Comparison of ENCODE assay signal across 18 cellular contexts in genomic region chr1:99705385-99705784, GRCh38. TPM values are rescaled to one million over a fixed set of nuclear protein-coding genes. Genes with fewer than 3 reads are reported as not detected.
DNase-seq lines count a peak whose midpoint lies in the region; TF ChIP-seq lines count a peak whose summit lies in the region.
"Had no signal": no experiment of that assay in that cellular context is flagged by ENCODE, and none has a peak within 500 bp of the region (broad histone marks: within the 10 kb centered on the region; RNA-seq: fewer than 3 reads in every experiment).

No MANE protein-coding gene starts in this region.

- TF ChIP-seq EP300 in SK-N-SH (IDR thresholded peaks at IDR 0.05; ENCODE audit: borderline replicate concordance in 1 of 2, low read depth in 1 of 2, low read length in 1 of 2), result no peak

- H3K4me3 ChIP-seq in SK-N-SH (ENCODE audit: low read depth in 2 of 2, low read length in 1 of 2) (no peak overlapping the region), fibroblast of the aortic adventitia (ENCODE audit: low read depth, low read length) (no peak overlapping the region)
- H3K4me3 ChIP-seq: SJCRH30 had no signal

- no peaks in the 10 kb centered on the region for H3K79me2 ChIP-seq in SK-N-SH (ENCODE audit: insufficient read depth)

- no peak for TF ChIP-seq CTCF in SK-N-SH (IDR thresholded peaks at IDR 0.05)
- TF ChIP-seq CTCF in fibroblast of the aortic adventitia (IDR thresholded peaks at IDR 0.05; ENCODE audit: insufficient read depth, low read length), result no peak

- H3K27ac ChIP-seq in SK-N-SH (ENCODE audit: low read depth in 2 of 2, low read length in 1 of 2), result peak overlapping the region in 1 of 2 experiments; percentile 12; a peak in 1 of 4 replicates
- H3K27ac ChIP-seq: 22Rv1, RWPE1, SJCRH30 had no signal

- no peaks in the 10 kb centered on the region for H3K27me3 ChIP-seq in SK-N-SH (ENCODE audit: insufficient read depth)
- H3K27me3 ChIP-seq: SJCRH30 had no signal

- POLR2A ChIA-PET in SK-N-SH (lab: Yijun Ruan, JAX), result no interaction called here

- H3K9ac ChIP-seq in SK-N-SH, result no peak overlapping the region

- H3K9me3 ChIP-seq in SK-N-SH, result no peaks in the 10 kb centered on the region

- DNase-seq in DMS 273 (lab: John Stamatoyannopoulos, UW; ENCODE audit: unreplicated experiment) (peak; percentile 53), DMS 273 treated with DMSO at 0.1 percent for 48 hours (lab: John Stamatoyannopoulos, UW) (no peak), COLO829 (ENCODE audit: low spot score) (peak; percentile 19), SK-N-SH (no peak), fibroblast of the aortic adventitia (ENCODE audit: low read depth) (peak; percentile 18), NCI-H2107 treated with DMSO at 0.1 percent for 48 hours (lab: John Stamatoyannopoulos, UW; ENCODE audit: unreplicated experiment) (no peak), EL (no peak), cerebellar cortex (ENCODE audit: low spot score) (no peak)
- DNase-seq: C1 segment of cervical spinal cord; GDM1; GOT3; KBM-7; NCI-H1092; NK-92 treated with Interleukin-12 subunit alpha and Interleukin-12 subunit beta, amount 100 ng/mL, for 24 hours; OCI-M1; SJCRH30 had no signal

- no peak overlapping the region for H3K4me2 ChIP-seq in SK-N-SH

- TF ChIP-seq RAD21 in SK-N-SH (IDR thresholded peaks at IDR 0.05; ENCODE audit: low read length), result no peak

- no peaks in the 10 kb centered on the region for H3K9me2 ChIP-seq in SK-N-SH

- peaks cover 3% of the 10 kb centered on the region for H3F3A ChIP-seq in SK-N-SH (replicated peaks; ENCODE audit: insufficient read depth)

- H2AFZ ChIP-seq in SK-N-SH (ENCODE audit: low read depth), result peak overlapping the region; percentile 22; the same call in 1 of the 2 replicates

- H3K4me1 ChIP-seq in SK-N-SH (ENCODE audit: control insufficient read depth in 1 of 2, insufficient read depth in 2 of 2, low read depth in 1 of 2, low read length in 1 of 2), result no peaks in the 10 kb centered on the region; a peak in 3 of 4 replicates
- H3K4me1 ChIP-seq: SJCRH30 had no signal

- no peaks in the 10 kb centered on the region for H4K20me1 ChIP-seq in SK-N-SH (ENCODE audit: insufficient read depth)

- no peaks in the 10 kb centered on the region for H3K36me3 ChIP-seq in SK-N-SH (replicated peaks in 1 of 2; ENCODE audit: control insufficient read depth in 1 of 2, insufficient read depth in 2 of 2, low read length in 1 of 2)
- H3K36me3 ChIP-seq: SJCRH30 had no signal

- CTCF ChIA-PET in SK-N-SH (lab: Yijun Ruan, JAX), result interaction anchor here (0.7 to 2.2 kb wide), 2 partner anchors 529 to 956 kb away, joined by 3 to 8 read pairs; no protein-coding TSS in a partner anchor

TF ChIP-seq in SK-N-SH, 30 proteins besides CTCF, POLR2A, EP300 and RAD21:
- TF ChIP-seq FOSL2 (IDR thresholded peaks at IDR 0.05; ENCODE audit: borderline replicate concordance, low read depth), result no peak
TF ChIP-seq in SK-N-SH: peak in this region for 0.

RNA-seq across cellular contexts. Expression of gene PALMD, which starts 59.5 kb away (rescaled TPM):
- polyA plus RNA-seq in SK-N-SH (2012; rRNA removed), result 1.8 and 2.3 TPM in 2 replicates
- polyA plus RNA-seq in SK-N-SH (2012; cell fraction: cytosol; rRNA removed), result 2.0 and 2.7 TPM in 2 replicates
- polyA plus RNA-seq in SK-N-SH (2012; cell fraction: nucleus; rRNA removed), result 1.7 and 3.9 TPM in 2 replicates
- 2.4 and 6.0 TPM in 2 replicates for total RNA-seq in fibroblast of the aortic adventitia (ENCODE audit: low replicate concordance)

Comparison
In these comparisons a context has a peak if more than half of its experiments do, and no peak if none do; other contexts are left out.
1. DNase-seq: peak in DMS 273 (single experiment), COLO829 (single experiment) and fibroblast of the aortic adventitia (single experiment); none in DMS 273 treated with DMSO at 0.1 percent for 48 hours (single experiment), SK-N-SH (single experiment), NCI-H2107 treated with DMSO at 0.1 percent for 48 hours (single experiment), EL (single experiment) and cerebellar cortex (single experiment).